1 cellular context compared by ENCODE assay signal in genomic region chr1:37958690-37959089, GRCh38.
TF ChIP-seq lines count a peak whose summit lies in the region.

No MANE protein-coding gene starts in this region.

TF ChIP-seq in A549, 52 proteins besides CTCF, POLR2A, EP300 and RAD21 (continued from another document):
- TF ChIP-seq ZNF302 (CRISPR knock-in tag; IDR thresholded peaks at IDR 0.05): no peak
TF ChIP-seq in A549: peak in this region for 0.
